ENCODE assay signal across 1 cellular context in genomic region chr17:69716571-69716970, GRCh38.
TF ChIP-seq lines count a peak whose summit lies in the region.

No MANE protein-coding gene starts in this region.

TF ChIP-seq in HepG2, 621 proteins besides CTCF, POLR2A, EP300 and RAD21:
- no peak for TF ChIP-seq RFXAP (CRISPR knock-in tag; IDR thresholded peaks at IDR 0.05; ENCODE audit: borderline replicate concordance)
- TF ChIP-seq HNF4A (CRISPR knock-in tag; IDR thresholded peaks at IDR 0.05), result no peak
- no peak for TF ChIP-seq ZNF33A (CRISPR knock-in tag; IDR thresholded peaks at IDR 0.05; ENCODE audit: borderline replicate concordance)
- TF ChIP-seq ZNF564 (CRISPR knock-in tag; IDR thresholded peaks at IDR 0.05), result no peak
- peak; percentile 37; the same call in 1 of the 2 replicates for TF ChIP-seq CREB1 (IDR thresholded peaks at IDR 0.05)
- TF ChIP-seq CREB1 (CRISPR knock-in tag; IDR thresholded peaks at IDR 0.05), result no peak
- TF ChIP-seq SMARCC2 (IDR thresholded peaks at IDR 0.05), result no peak
- TF ChIP-seq SP4 (CRISPR knock-in tag; IDR thresholded peaks at IDR 0.05), result no peak
- no peak for TF ChIP-seq ZNF468 (CRISPR knock-in tag; IDR thresholded peaks at IDR 0.05)
